In the genomic region with DNA sequence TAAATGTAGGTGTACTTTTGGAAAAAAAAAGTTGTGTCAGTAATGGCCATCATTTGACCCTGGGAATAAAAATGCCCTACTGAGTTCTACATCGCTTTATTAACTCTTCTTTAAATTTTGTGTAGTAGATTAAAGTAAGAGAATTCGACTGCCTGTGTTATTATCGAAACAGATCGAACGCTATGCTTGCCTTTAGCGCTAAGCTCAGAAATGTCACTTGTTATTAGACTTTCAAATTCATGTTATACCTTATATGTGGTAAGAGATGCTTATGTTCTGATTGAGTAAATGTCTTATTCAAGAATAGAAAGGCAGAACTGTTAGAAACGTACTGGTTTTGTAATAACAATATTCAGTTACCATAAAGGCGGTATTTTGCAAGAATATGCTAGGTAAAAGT, we compare ENCODE assay signal across 8 cellular contexts. TPM values are rescaled to one million over a fixed set of nuclear protein-coding genes. Genes with fewer than 3 reads are reported as not detected.
A peak's percentile ranks its signal among the peaks of the same experiment; 100 is the strongest.
DNase-seq lines count a peak whose midpoint lies in the region; ATAC-seq, FAIRE-seq and TF ChIP-seq lines count a peak whose summit lies in the region.

No MANE protein-coding gene starts in this region.

- no peak for ATAC-seq in A549
- no peak for ATAC-seq in GM18520 (IDR thresholded peaks at IDR 0.05; ENCODE audit: unreplicated experiment)

- H3K9me3 ChIP-seq in A549 = no peaks in the 10 kb centered on the region
- H3K9me3 ChIP-seq in HUES64 (ENCODE audit: insufficient read depth, low read depth, low read length) = no peaks in the 10 kb centered on the region
- H3K9me3 ChIP-seq in mucosa of rectum (ENCODE audit: control insufficient read depth in 2 of 2, low read length in 2 of 2) = no peaks in the 10 kb centered on the region

- FAIRE-seq in A549 (lab: Jason Lieb, UNC) = no peak

- H3K4me1 ChIP-seq in A549 = peaks cover 17% of the 10 kb centered on the region; the same call in 2 of the 3 replicates
- peaks cover 37% of the 10 kb centered on the region for H3K4me1 ChIP-seq in HUES64 (ENCODE audit: insufficient read depth, low read length)
- H3K4me1 ChIP-seq in mucosa of rectum (ENCODE audit: control insufficient read depth in 2 of 2, insufficient read depth in 2 of 2, low read length in 2 of 2) = peaks cover 16 to 19% of the 10 kb centered on the region in 2 donors

- no peak for TF ChIP-seq RAD21 in A549 (conservative IDR thresholded peaks at IDR 0.05 in 1 of 2, IDR thresholded peaks at IDR 0.05 in 1 of 2)

- TF ChIP-seq EP300 in A549 (IDR thresholded peaks at IDR 0.05) = no peak

- H3K9ac ChIP-seq in HUES64 (ENCODE audit: low read depth, low read length) (peak overlapping the region; percentile 95), mucosa of rectum (ENCODE audit: low read depth in 1 of 2, low read length in 2 of 2) (peak overlapping the region; percentile 17 to 100)

- peak overlapping the region; percentile 83 for H3K4me2 ChIP-seq in A549

- no peaks in the 10 kb centered on the region; the same call in 1 of the 2 replicates for H3K36me3 ChIP-seq in HUES64 (ENCODE audit: insufficient read depth, low read length)
- no peaks in the 10 kb centered on the region for H3K36me3 ChIP-seq in mucosa of rectum (ENCODE audit: control insufficient read depth in 2 of 2, insufficient read depth in 2 of 2, low read length in 2 of 2)

- CTCF ChIA-PET in A549 (lab: Yijun Ruan, JAX) = interaction anchor here (1.5 to 6.8 kb wide), 7 partner anchors 8 to 149 kb away, joined by 3 to 56 read pairs (median 7); no protein-coding TSS in a partner anchor

- H3K27me3 ChIP-seq in HUES64 (ENCODE audit: insufficient read depth, low read length) (no peaks in the 10 kb centered on the region), mucosa of rectum (ENCODE audit: control insufficient read depth in 2 of 2, insufficient read depth in 2 of 2, low read length in 2 of 2) (no peaks in the 10 kb centered on the region)

- TF ChIP-seq POLR2A in A549 (IDR thresholded peaks at IDR 0.05; ENCODE audit: low read length) = no peak

- H3K4me3 ChIP-seq in A549 (peak overlapping the region; percentile 93), HUES64 (ENCODE audit: low read length) (peak overlapping the region; percentile 94), cardiac fibroblast (replicated peaks in 1 of 2; ENCODE audit: low read depth in 2 of 2, low read length in 2 of 2) (peak overlapping the region; percentile 81 to 88), mucosa of rectum (ENCODE audit: low read length in 2 of 2) (peak overlapping the region; percentile 92 to 98)

- TF ChIP-seq CTCF in A549 (IDR thresholded peaks at IDR 0.05) (no peak), cardiac fibroblast (IDR thresholded peaks at IDR 0.05; ENCODE audit: low read depth, low read length) (no peak)

- POLR2A ChIA-PET in A549 (lab: Yijun Ruan, JAX) = interaction anchor here (0.6 to 5.7 kb wide), 10 partner anchors 8 to 255 kb away, joined by 3 to 103 read pairs (median 13); partner anchors contain the start of genes MDH1 and WDPCP

- H3K27ac ChIP-seq in A549 (peak overlapping the region in 1 of 2 experiments; percentile 94; a peak in 3 of 6 replicates), HUES64 (ENCODE audit: low read depth, low read length) (no peak overlapping the region), mucosa of rectum (ENCODE audit: low read depth in 2 of 2, low read length in 2 of 2) (peak overlapping the region; percentile 99 to 100)

- whole genome bisulfite sequencing in A549 (ENCODE audit: missing lambda C conversion rate) = 92% methylated on average over 8 of the region's 8 CpGs
- WGBS in HUES64 = under 1% methylated on average over 6 of the region's 8 CpGs

- DNase-seq in A549 (ENCODE audit: low read depth in 1 of 2, low spot score in 1 of 2) (no peak), cardiac fibroblast (ENCODE audit: low read depth in 2 of 2) (peak in 1 of 2 donors; percentile 30), DMS53 treated with DMSO at 0.1 percent for 48 hours (lab: John Stamatoyannopoulos, UW; ENCODE audit: unreplicated experiment) (no peak), Ammon's horn (ENCODE audit: low spot score) (no peak), AG08396 (ENCODE audit: low spot score) (no peak)

TF ChIP-seq in A549, 52 proteins besides CTCF, POLR2A, EP300 and RAD21:
- TF ChIP-seq CHD4 (IDR thresholded peaks at IDR 0.05; ENCODE audit: borderline replicate concordance) (no peak), HDAC2 (IDR thresholded peaks at IDR 0.05) (no peak), RCOR1 (IDR thresholded peaks at IDR 0.05; ENCODE audit: low read depth, low read length) (no peak), ZSCAN20 (CRISPR knock-in tag; IDR thresholded peaks at IDR 0.05) (no peak), JUNB (IDR thresholded peaks at IDR 0.05) (no peak), ZFP36 (IDR thresholded peaks at IDR 0.05; ENCODE audit: borderline replicate concordance, partially characterized antibody) (no peak), MYC (IDR thresholded peaks at IDR 0.05; ENCODE audit: borderline replicate concordance, low read length) (no peak), PHF8 (IDR thresholded peaks at IDR 0.05; ENCODE audit: borderline replicate concordance, low read depth) (no peak), NFE2L2 (conservative IDR thresholded peaks at IDR 0.05; ENCODE audit: low read length) (no peak), FOXS1 (CRISPR knock-in tag; IDR thresholded peaks at IDR 0.05) (no peak), SREBF2 (IDR thresholded peaks at IDR 0.05) (no peak), FOSB (CRISPR knock-in tag; IDR thresholded peaks at IDR 0.05) (no peak)

RNA-seq across cellular contexts. Expression of gene UGP2, which starts 1.4 kb away (rescaled TPM):
- polyA plus RNA-seq in A549 (2011; rRNA removed) (136 and 162 TPM in 2 replicates), A549 (2017; fragmentation: RNase III; extraction: RNeasy Plus Mini Kit Qiagen cat#74134 plus additional on column Dnase treatment) (110 to 119 TPM (median 114 TPM) in 3 replicates)
- polyA plus RNA-seq in A549 (2012; cell fraction: cytosol; rRNA removed) = 26.8 and 28.5 TPM in 2 replicates
- 7.4 and 13.8 TPM in 2 replicates for polyA plus RNA-seq in A549 (2012; cell fraction: nucleus; rRNA removed)
- polyA minus RNA-seq in A549 (2011; rRNA and poly(A)+ RNA removed) = 19.7 and 25.8 TPM in 2 replicates
- 378 TPM for polyA plus RNA-seq in HUES64 (2013, experiment 1 of 2)
- 401 TPM for polyA plus RNA-seq in HUES64 (2013, experiment 2 of 2)
